In the genomic region with DNA sequence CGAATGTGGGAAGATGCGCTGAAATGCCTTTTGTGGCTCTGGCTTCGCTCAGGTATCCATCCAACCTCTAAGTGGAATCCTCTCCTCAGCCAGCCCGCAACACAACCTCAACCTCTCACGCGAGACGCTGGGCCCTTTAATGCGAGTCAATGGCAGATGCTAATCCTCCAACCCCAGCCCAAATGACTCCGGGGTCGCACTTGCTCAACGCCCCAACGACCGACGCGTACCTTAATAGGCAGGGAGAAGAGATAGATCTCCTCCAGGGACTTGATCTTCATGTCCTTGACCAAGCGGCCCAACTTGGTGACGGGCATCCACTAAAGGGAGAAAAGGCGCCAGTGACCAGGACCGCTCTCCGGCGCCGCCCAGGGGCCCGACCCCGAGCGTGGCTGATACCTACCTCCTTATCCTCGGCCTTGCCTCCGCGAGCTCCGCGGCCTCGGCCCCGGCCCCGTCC, we compare ENCODE assay signal across 8 cellular contexts. TPM values are rescaled to one million over a fixed set of nuclear protein-coding genes. Genes with fewer than 3 reads are reported as not detected.
DNase-seq lines count a peak whose midpoint lies in the region; ATAC-seq and TF ChIP-seq lines count a peak whose summit lies in the region.

No MANE protein-coding gene starts in this region.

- no peaks in the 10 kb centered on the region for H3K9me3 ChIP-seq in mucosa of descending colon

- H3K36me3 ChIP-seq in H7 (replicated peaks; ENCODE audit: control insufficient read depth, insufficient read depth, low read length) (peaks cover 23% of the 10 kb centered on the region), mucosa of descending colon (ENCODE audit: low read depth) (peaks cover 2% of the 10 kb centered on the region), urinary bladder (ENCODE audit: insufficient read depth) (no peaks in the 10 kb centered on the region)

- WGBS in urinary bladder: 4% methylated on average over 33 of the region's 33 CpGs

- DNase-seq in ELF-1 (ENCODE audit: low read depth, low spot score) (peak; percentile 35), H7 (no peak), SK-N-DZ (ENCODE audit: low spot score) (peak; percentile 57), coronary artery (ENCODE audit: low spot score) (no peak), mucosa of descending colon (no peak), kidney tubule cell (ENCODE audit: low spot score) (no peak)

- TF ChIP-seq CTCF in coronary artery (IDR thresholded peaks at IDR 0.05): no peak
- no peak for TF ChIP-seq CTCF in mucosa of descending colon (IDR thresholded peaks at IDR 0.05)

- peaks cover 25% of the 10 kb centered on the region for H3K4me1 ChIP-seq in mucosa of descending colon (ENCODE audit: low read depth)
- H3K4me1 ChIP-seq in urinary bladder (ENCODE audit: insufficient read depth): no peaks in the 10 kb centered on the region

- H3K4me3 ChIP-seq in H7 (ENCODE audit: insufficient read depth, low read depth, low read length): peak overlapping the region; percentile 97
- H3K4me3 ChIP-seq in coronary artery: peak overlapping the region; percentile 99
- peak overlapping the region; percentile 80 for H3K4me3 ChIP-seq in mucosa of descending colon
- peak overlapping the region; percentile 51 for H3K4me3 ChIP-seq in urinary bladder (ENCODE audit: low read depth, low read length)

- H3K27me3 ChIP-seq in H7 (ENCODE audit: control insufficient read depth, insufficient read depth, low read length): no peaks in the 10 kb centered on the region

- peak; percentile 34 for ATAC-seq in mucosa of descending colon
- ATAC-seq in GM21825 (IDR thresholded peaks at IDR 0.05; ENCODE audit: unreplicated experiment): no peak

- intact Hi-C loops in mucosa of descending colon (cut with DNase I, micrococcal nuclease): no loop called here

- peak overlapping the region; percentile 96 to 98 for H3K27ac ChIP-seq in coronary artery
- peak overlapping the region; percentile 89 for H3K27ac ChIP-seq in urinary bladder (ENCODE audit: low read depth)

RNA-seq across cellular contexts. Expression of a gene that starts 0.6 kb away (rescaled TPM):
- 4,719 and 5,018 TPM in 2 replicates for total RNA-seq in H7 (2014; rRNA removed; shearing (Covaris generic))
- polyA plus RNA-seq in SK-N-DZ (2014; cell fraction: cytosol; rRNA removed): 3,207 and 4,472 TPM in 2 replicates
- polyA plus RNA-seq in SK-N-DZ (2014; cell fraction: nucleus; rRNA removed): 3,109 and 3,119 TPM in 2 replicates
- 1,000 to 10,000 TPM; 1,284 to 2,138 (median 1,849) TPM for total RNA-seq in mucosa of descending colon
- 888 TPM for total RNA-seq in urinary bladder
- polyA plus RNA-seq in urinary bladder: 3,347 TPM

RNA-seq across cellular contexts. Expression of a gene that starts 2.6 kb away (rescaled TPM):
- total RNA-seq in H7 (2014; rRNA removed; shearing (Covaris generic)): not detected in 2 replicates
- polyA plus RNA-seq in SK-N-DZ (2014; cell fraction: cytosol; rRNA removed): not detected in 2 replicates
- polyA plus RNA-seq in SK-N-DZ (2014; cell fraction: nucleus; rRNA removed): not detected in 2 replicates
- total RNA-seq in mucosa of descending colon (not detected), urinary bladder (not detected)
- not detected for polyA plus RNA-seq in urinary bladder

RNA-seq across cellular contexts. Expression of a gene that starts 4.7 kb away (rescaled TPM):
- 305 and 403 TPM in 2 replicates for total RNA-seq in H7 (2014; rRNA removed; shearing (Covaris generic))
- 159 and 196 TPM in 2 replicates for polyA plus RNA-seq in SK-N-DZ (2014; cell fraction: cytosol; rRNA removed)
- 94.8 and 169 TPM in 2 replicates for polyA plus RNA-seq in SK-N-DZ (2014; cell fraction: nucleus; rRNA removed)
- total RNA-seq in mucosa of descending colon: 100 to 1,000 TPM; 204 to 212 (median 210) TPM
- total RNA-seq in urinary bladder: 71.2 TPM
- 308 TPM for polyA plus RNA-seq in urinary bladder

RNA-seq across cellular contexts. Expression of a gene that starts 7.8 kb away (rescaled TPM):
- total RNA-seq in H7 (2014; rRNA removed; shearing (Covaris generic)): 91.7 and 104 TPM in 2 replicates
- polyA plus RNA-seq in SK-N-DZ (2014; cell fraction: cytosol; rRNA removed): 88.7 and 137 TPM in 2 replicates
- 187 and 198 TPM in 2 replicates for polyA plus RNA-seq in SK-N-DZ (2014; cell fraction: nucleus; rRNA removed)
- 10 to 100 TPM; 21.6 to 25.5 (median 24.0) TPM for total RNA-seq in mucosa of descending colon
- 10.9 TPM for total RNA-seq in urinary bladder
- polyA plus RNA-seq in urinary bladder: 50.6 TPM

RNA-seq across cellular contexts. Expression of a gene that starts 9.6 kb away (rescaled TPM):
- total RNA-seq in H7 (2014; rRNA removed; shearing (Covaris generic)): 0.44 TPM in 1 of 2 replicates, not detected in the other
- polyA plus RNA-seq in SK-N-DZ (2014; cell fraction: cytosol; rRNA removed): not detected in 2 replicates
- not detected in 2 replicates for polyA plus RNA-seq in SK-N-DZ (2014; cell fraction: nucleus; rRNA removed)
- total RNA-seq in mucosa of descending colon: not detected
- total RNA-seq in urinary bladder: 1.2 TPM
- not detected for polyA plus RNA-seq in urinary bladder

Comparison
In these comparisons a context has a peak if more than half of its experiments do, and no peak if none do; other contexts are left out.
1. DNase-seq: peak in ELF-1 (single experiment) and SK-N-DZ (single experiment); none in H7 (single experiment), coronary artery (single experiment), mucosa of descending colon (0 of 3) and kidney tubule cell (single experiment).
2. Peak in every context shown above with its lines, with median percentiles within 50 percentile points of each other: H3K4me3 ChIP-seq.